In genomic region chr2:98212733-98213132, GRCh38 we compare ENCODE assay signal across 24 cellular contexts.
"Had no signal": no experiment of that assay in that cellular context is flagged by ENCODE, and none has a peak within 500 bp of the region (broad histone marks: within the 10 kb centered on the region; RNA-seq: fewer than 3 reads in every experiment).

No MANE protein-coding gene starts in this region.

- DNase-seq: cerebellar nuclear complex; effector memory CD8-positive, alpha-beta T cell; esophagus squamous epithelium; foreskin keratinocyte; kidney; left cardiac atrium; left ventricle myocardium superior; mesenchymal stem cell; midbrain; naive thymus-derived CD4-positive, alpha-beta T cell; psoas muscle; stimulated activated CD4-positive, alpha-beta T cell treated with anti-CD3 and anti-CD28 coated beads, Interleukin-12 subunit alpha, Interleukin-12 subunit beta, amount 100 ng/mL, for 4 hours; stimulated activated naive CD4-positive, alpha-beta T cell; stomach; substantia nigra; trophoblast cell had no signal

- H3K36me3 ChIP-seq: esophagus squamous epithelium, stomach, thoracic aorta had no signal

- H3K4me1 Mint-ChIP-seq: naive thymus-derived CD4-positive, alpha-beta T cell had no signal

- H3K9me3 Mint-ChIP-seq: dendritic cell treated with granulocyte-macrophage colony-stimulating factor and Interleukin-4, amounts not matched to agents 40 ng/mL and 50 ng/mL, for 4 days; effector memory CD8-positive, alpha-beta T cell had no signal

- FAIRE-seq: colon, kidney, urothelium cell line had no signal

- H3K9me3 ChIP-seq: esophagus squamous epithelium, psoas muscle, stomach, thoracic aorta had no signal

- H3K4me1 ChIP-seq: foreskin keratinocyte, psoas muscle had no signal

- H3K27ac Mint-ChIP-seq: dendritic cell treated with granulocyte-macrophage colony-stimulating factor and Interleukin-4, amounts not matched to agents 40 ng/mL and 50 ng/mL, for 4 days; effector memory CD8-positive, alpha-beta T cell; naive thymus-derived CD4-positive, alpha-beta T cell had no signal

- H3K4me3 ChIP-seq: esophagus squamous epithelium, lung, psoas muscle, skin epidermis, stomach, thoracic aorta had no signal

- H3K27ac ChIP-seq: epithelial cell of prostate, foreskin keratinocyte, psoas muscle, skin epidermis, stomach, thoracic aorta had no signal

- ATAC-seq: effector memory CD8-positive, alpha-beta T cell; foreskin keratinocyte; left cardiac atrium; left ventricle myocardium superior; naive thymus-derived CD4-positive, alpha-beta T cell; psoas muscle; sciatic nerve had no signal

- H3K4me3 Mint-ChIP-seq: dendritic cell treated with granulocyte-macrophage colony-stimulating factor and Interleukin-4, amounts not matched to agents 40 ng/mL and 50 ng/mL, for 4 days; effector memory CD8-positive, alpha-beta T cell; naive thymus-derived CD4-positive, alpha-beta T cell had no signal
